Comparison of ENCODE assay signal across 2 cellular contexts in the genomic region with DNA sequence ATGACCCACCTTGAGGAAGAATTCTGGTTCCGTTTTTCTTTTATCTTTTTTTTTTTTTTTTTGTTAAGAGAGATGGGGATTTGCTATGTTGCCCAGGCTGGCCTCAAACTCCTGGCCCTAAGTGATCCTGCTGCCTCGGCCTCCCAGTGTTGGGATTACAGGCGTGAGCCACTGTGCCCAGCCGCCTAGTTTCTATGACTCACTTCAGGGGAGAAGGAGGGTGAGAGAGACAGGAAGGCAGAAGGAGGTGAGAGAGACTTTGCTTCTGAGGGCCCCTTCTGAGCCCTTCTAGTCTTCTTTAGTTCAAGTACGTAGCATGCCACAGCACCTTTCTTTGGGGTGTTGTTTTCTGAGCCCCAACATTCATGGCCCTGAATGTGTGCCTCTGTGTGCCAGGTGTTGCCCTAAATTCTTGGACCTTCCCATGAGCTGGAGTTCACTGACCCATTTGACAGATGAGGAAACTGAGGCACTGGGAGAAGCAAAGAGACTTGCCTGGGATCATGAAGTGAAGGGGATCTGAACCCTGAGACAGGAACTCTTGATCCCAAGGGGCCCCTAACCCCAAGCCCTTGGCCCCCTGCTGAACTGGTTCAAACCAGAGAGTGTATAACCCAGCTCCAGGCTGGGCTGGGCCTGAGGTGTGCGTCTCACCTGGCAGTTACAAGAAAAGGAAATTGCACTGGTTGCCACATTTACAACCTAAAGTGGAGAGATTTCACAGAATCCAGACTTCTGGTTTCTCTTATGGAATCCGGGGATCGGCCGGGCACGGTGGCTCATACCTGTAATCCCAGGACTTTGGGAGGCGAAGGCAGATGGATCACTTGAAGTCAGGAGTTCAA.
TF ChIP-seq lines count a peak whose summit lies in the region.

No MANE protein-coding gene starts in this region.

TF ChIP-seq in SK-N-SH treated with all-trans-retinoic acid at 6 μM for 48 hours, 23 proteins besides CTCF, POLR2A, EP300 and RAD21 (continued from another document):
- TF ChIP-seq, protein P1, sequence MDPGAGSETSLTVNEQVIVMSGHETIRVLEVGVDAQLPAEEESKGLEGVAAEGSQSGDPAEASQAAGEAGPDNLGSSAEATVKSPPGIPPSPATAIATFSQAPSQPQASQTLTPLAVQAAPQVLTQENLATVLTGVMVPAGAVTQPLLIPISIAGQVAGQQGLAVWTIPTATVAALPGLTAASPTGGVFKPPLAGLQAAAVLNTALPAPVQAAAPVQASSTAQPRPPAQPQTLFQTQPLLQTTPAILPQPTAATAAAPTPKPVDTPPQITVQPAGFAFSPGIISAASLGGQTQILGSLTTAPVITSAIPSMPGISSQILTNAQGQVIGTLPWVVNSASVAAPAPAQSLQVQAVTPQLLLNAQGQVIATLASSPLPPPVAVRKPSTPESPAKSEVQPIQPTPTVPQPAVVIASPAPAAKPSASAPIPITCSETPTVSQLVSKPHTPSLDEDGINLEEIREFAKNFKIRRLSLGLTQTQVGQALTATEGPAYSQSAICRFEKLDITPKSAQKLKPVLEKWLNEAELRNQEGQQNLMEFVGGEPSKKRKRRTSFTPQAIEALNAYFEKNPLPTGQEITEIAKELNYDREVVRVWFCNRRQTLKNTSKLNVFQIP (CRISPR knock-in tag; IDR thresholded peaks at IDR 0.05; ENCODE audit: borderline replicate concordance, low read depth): no peak
- TF ChIP-seq, protein P2, sequence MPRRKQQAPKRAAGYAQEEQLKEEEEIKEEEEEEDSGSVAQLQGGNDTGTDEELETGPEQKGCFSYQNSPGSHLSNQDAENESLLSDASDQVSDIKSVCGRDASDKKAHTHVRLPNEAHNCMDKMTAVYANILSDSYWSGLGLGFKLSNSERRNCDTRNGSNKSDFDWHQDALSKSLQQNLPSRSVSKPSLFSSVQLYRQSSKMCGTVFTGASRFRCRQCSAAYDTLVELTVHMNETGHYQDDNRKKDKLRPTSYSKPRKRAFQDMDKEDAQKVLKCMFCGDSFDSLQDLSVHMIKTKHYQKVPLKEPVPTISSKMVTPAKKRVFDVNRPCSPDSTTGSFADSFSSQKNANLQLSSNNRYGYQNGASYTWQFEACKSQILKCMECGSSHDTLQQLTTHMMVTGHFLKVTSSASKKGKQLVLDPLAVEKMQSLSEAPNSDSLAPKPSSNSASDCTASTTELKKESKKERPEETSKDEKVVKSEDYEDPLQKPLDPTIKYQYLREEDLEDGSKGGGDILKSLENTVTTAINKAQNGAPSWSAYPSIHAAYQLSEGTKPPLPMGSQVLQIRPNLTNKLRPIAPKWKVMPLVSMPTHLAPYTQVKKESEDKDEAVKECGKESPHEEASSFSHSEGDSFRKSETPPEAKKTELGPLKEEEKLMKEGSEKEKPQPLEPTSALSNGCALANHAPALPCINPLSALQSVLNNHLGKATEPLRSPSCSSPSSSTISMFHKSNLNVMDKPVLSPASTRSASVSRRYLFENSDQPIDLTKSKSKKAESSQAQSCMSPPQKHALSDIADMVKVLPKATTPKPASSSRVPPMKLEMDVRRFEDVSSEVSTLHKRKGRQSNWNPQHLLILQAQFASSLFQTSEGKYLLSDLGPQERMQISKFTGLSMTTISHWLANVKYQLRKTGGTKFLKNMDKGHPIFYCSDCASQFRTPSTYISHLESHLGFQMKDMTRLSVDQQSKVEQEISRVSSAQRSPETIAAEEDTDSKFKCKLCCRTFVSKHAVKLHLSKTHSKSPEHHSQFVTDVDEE (CRISPR knock-in tag; IDR thresholded peaks at IDR 0.05): no peak
- TF ChIP-seq PPARA (CRISPR knock-in tag; IDR thresholded peaks at IDR 0.05; ENCODE audit: borderline replicate concordance): no peak
- no peak for TF ChIP-seq ZFP30 (CRISPR knock-in tag; IDR thresholded peaks at IDR 0.05)
- no peak for TF ChIP-seq ESRRG (CRISPR knock-in tag; IDR thresholded peaks at IDR 0.05)
- no peak for TF ChIP-seq CSRNP3 (CRISPR knock-in tag; IDR thresholded peaks at IDR 0.05)
- no peak for TF ChIP-seq SNAI2 (CRISPR knock-in tag; IDR thresholded peaks at IDR 0.05)
- TF ChIP-seq, protein P3, sequence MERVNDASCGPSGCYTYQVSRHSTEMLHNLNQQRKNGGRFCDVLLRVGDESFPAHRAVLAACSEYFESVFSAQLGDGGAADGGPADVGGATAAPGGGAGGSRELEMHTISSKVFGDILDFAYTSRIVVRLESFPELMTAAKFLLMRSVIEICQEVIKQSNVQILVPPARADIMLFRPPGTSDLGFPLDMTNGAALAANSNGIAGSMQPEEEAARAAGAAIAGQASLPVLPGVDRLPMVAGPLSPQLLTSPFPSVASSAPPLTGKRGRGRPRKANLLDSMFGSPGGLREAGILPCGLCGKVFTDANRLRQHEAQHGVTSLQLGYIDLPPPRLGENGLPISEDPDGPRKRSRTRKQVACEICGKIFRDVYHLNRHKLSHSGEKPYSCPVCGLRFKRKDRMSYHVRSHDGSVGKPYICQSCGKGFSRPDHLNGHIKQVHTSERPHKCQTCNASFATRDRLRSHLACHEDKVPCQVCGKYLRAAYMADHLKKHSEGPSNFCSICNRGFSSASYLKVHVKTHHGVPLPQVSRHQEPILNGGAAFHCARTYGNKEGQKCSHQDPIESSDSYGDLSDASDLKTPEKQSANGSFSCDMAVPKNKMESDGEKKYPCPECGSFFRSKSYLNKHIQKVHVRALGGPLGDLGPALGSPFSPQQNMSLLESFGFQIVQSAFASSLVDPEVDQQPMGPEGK (CRISPR knock-in tag; IDR thresholded peaks at IDR 0.05; ENCODE audit: borderline replicate concordance): no peak

TF ChIP-seq in SK-N-SH, 30 proteins besides CTCF, POLR2A, EP300 and RAD21 (continued from another document):
- TF ChIP-seq PBX3 (IDR thresholded peaks at IDR 0.05): no peak
- TF ChIP-seq JUND (IDR thresholded peaks at IDR 0.05): no peak
- no peak for TF ChIP-seq TCF12 (IDR thresholded peaks at IDR 0.05)
